Comparison of ENCODE assay signal across 1 cellular context in the genomic region with DNA sequence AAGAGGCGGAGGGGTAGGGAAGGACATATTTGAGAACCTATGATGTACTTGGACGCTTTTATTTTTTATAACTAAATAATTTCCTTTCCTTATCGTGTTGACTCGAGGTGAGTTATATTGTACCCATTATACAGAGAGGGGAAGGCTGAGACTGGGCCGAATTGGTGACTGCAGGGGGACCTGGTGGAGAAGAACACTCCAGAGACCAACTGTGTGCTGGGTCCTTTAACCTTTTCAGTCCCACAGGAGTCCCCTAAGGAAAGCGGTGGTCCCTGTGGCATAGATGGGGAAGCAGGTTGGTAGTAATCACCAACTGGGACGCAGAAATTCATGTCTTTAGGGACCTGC.
TF ChIP-seq lines count a peak whose summit lies in the region.

No MANE protein-coding gene starts in this region.

TF ChIP-seq in neural cell, 6 proteins besides CTCF, POLR2A, EP300 and RAD21 (continued from another document):
- TF ChIP-seq, protein P1, sequence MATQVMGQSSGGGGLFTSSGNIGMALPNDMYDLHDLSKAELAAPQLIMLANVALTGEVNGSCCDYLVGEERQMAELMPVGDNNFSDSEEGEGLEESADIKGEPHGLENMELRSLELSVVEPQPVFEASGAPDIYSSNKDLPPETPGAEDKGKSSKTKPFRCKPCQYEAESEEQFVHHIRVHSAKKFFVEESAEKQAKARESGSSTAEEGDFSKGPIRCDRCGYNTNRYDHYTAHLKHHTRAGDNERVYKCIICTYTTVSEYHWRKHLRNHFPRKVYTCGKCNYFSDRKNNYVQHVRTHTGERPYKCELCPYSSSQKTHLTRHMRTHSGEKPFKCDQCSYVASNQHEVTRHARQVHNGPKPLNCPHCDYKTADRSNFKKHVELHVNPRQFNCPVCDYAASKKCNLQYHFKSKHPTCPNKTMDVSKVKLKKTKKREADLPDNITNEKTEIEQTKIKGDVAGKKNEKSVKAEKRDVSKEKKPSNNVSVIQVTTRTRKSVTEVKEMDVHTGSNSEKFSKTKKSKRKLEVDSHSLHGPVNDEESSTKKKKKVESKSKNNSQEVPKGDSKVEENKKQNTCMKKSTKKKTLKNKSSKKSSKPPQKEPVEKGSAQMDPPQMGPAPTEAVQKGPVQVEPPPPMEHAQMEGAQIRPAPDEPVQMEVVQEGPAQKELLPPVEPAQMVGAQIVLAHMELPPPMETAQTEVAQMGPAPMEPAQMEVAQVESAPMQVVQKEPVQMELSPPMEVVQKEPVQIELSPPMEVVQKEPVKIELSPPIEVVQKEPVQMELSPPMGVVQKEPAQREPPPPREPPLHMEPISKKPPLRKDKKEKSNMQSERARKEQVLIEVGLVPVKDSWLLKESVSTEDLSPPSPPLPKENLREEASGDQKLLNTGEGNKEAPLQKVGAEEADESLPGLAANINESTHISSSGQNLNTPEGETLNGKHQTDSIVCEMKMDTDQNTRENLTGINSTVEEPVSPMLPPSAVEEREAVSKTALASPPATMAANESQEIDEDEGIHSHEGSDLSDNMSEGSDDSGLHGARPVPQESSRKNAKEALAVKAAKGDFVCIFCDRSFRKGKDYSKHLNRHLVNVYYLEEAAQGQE (IDR thresholded peaks at IDR 0.05; ENCODE audit: borderline replicate concordance): no peak
- TF ChIP-seq TAF1 (IDR thresholded peaks at IDR 0.05; ENCODE audit: low read depth): no peak
